Comparison of ENCODE assay signal across 8 cellular contexts in the genomic region with DNA sequence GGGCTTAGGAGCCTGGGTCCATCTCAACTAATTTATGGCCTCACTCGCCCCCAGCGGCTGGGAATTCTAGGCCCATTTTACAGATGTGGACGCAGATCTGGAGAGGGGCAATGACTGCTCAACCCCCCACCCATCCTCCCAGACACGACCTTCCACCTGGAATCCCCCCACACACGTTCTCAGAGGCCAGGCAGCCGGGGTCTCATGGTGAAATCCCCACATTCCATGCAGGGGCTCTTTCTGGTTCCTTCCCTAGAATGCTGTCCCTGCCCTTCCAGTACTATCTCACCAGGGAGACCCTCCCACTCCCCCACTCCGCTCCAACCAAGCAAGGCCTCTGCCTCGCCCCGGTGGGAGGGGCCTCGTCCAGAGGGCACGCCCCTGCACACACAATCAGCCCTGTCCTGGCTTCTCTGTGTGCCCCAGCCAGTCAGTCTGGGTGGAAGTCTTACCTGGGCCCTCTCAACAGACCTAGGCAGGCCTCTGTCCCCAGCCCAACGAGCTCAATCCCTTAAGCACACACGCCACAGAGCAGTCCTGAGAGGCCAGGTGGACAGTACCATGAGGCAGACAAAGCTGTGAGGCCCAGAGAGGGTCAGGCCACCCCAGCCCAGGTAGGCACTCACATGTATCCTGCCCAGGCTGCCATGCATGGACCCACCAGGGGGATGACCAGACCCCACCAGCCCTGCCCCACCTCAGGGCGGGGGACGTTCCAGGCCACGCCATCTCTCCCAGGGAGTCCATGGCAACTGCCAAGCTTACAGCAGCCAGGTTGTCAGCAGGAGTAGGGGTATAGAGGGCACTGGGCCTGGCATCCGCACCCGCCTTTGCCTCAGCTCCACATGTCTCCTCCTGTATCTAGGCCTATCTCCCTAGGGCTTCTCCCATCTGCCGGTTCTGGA. TPM values are rescaled to one million over a fixed set of nuclear protein-coding genes. Genes with fewer than 3 reads are reported as not detected.
DNase-seq lines count a peak whose midpoint lies in the region; ATAC-seq and TF ChIP-seq lines count a peak whose summit lies in the region.

No MANE protein-coding gene starts in this region.

- H3K27me3 ChIP-seq in PC-3 (ENCODE audit: low read length) = no peaks in the 10 kb centered on the region
- H3K27me3 ChIP-seq in dorsolateral prefrontal cortex = no peaks in the 10 kb centered on the region

- no peaks in the 10 kb centered on the region for H3F3A ChIP-seq in PC-3 (ENCODE audit: low read length, unreplicated experiment)

- H3K9me2 ChIP-seq in PC-3 (replicated peaks; ENCODE audit: low read length) = no peaks in the 10 kb centered on the region

- ATAC-seq in PC-3 = no peak
- no peak for ATAC-seq in natural killer cell treated with Interleukin-12 subunit alpha and Interleukin-12 subunit beta and Interleukin-15 and Interleukin-18, amount 100 ng/mL, for 72 hours
- no peak for ATAC-seq in HG03520 (IDR thresholded peaks at IDR 0.05; ENCODE audit: unreplicated experiment)

- POLR2A ChIA-PET in PC-3 (lab: Charles Lee; ENCODE audit: unreplicated experiment) = no interaction called here

- peak overlapping the region; percentile 86 for H3K4me3 Mint-ChIP-seq in natural killer cell treated with Interleukin-12 subunit alpha and Interleukin-12 subunit beta and Interleukin-15 and Interleukin-18, amount 100 ng/mL, for 72 hours

- H3K36me3 Mint-ChIP-seq in natural killer cell treated with Interleukin-12 subunit alpha and Interleukin-12 subunit beta and Interleukin-15 and Interleukin-18, amount 100 ng/mL, for 72 hours = no peaks in the 10 kb centered on the region

- no peaks in the 10 kb centered on the region for H3K27me3 Mint-ChIP-seq in natural killer cell treated with Interleukin-12 subunit alpha and Interleukin-12 subunit beta and Interleukin-15 and Interleukin-18, amount 100 ng/mL, for 72 hours

- CTCF ChIA-PET in PC-3 (lab: Charles Lee) = interaction anchor here (0.6 kb wide), 1 partner anchor 84 kb away, joined by 4 read pairs; no protein-coding TSS in a partner anchor

- intact Hi-C loops in PC-3 (cut with micrococcal nuclease) = no loop called here
- intact Hi-C loops in dorsolateral prefrontal cortex (cut with DNase I) = loop anchor here in 1 of 2 donors (10.0 kb wide), 1 partner anchor 546 kb away; a partner anchor contains a TSS

- H4K20me1 ChIP-seq in PC-3 (ENCODE audit: low read length) = no peaks in the 10 kb centered on the region

- H3K4me1 ChIP-seq in PC-3 (ENCODE audit: insufficient read depth, low read length) = peaks cover 22% of the 10 kb centered on the region

- peaks cover 6% of the 10 kb centered on the region; the same call in 1 of the 2 replicates for H3K79me2 ChIP-seq in PC-3 (ENCODE audit: low read length)

- in situ Hi-C loops in GM13977 (cut with MboI; ENCODE audit: low pct_unique_long_range_greater_than_20kb, low sequenced_read_pairs, unreplicated experiment) = no loop called here

- TF ChIP-seq CTCF in GM13977 (IDR thresholded peaks at IDR 0.05; ENCODE audit: extremely low read depth, insufficient read depth, missing control alignments) (no peak), PC-3 (conservative IDR thresholded peaks at IDR 0.05; ENCODE audit: low read depth, low read length) (no peak), dorsolateral prefrontal cortex (IDR thresholded peaks at IDR 0.05 in 54 of 56, conservative IDR thresholded peaks at IDR 0.05 in 2 of 56; ENCODE audit: low read depth in 1 of 56, partially characterized antibody in 56 of 56) (no peak)

- H3K36me3 ChIP-seq in PC-3 (ENCODE audit: low read depth, low read length) = no peaks in the 10 kb centered on the region

- peak overlapping the region; percentile 82; the same call in 1 of the 2 replicates for H2AFZ ChIP-seq in PC-3 (ENCODE audit: low read length)

- H3K9ac ChIP-seq in PC-3 (ENCODE audit: low read length) = no peak overlapping the region

- H3K4me1 Mint-ChIP-seq in natural killer cell treated with Interleukin-12 subunit alpha and Interleukin-12 subunit beta and Interleukin-15 and Interleukin-18, amount 100 ng/mL, for 72 hours (ENCODE audit: low read depth in 2 of 2) = peaks cover 5 to 15% of the 10 kb centered on the region in 2 donors

- H3K27ac ChIP-seq in PC-3 (ENCODE audit: low read length) = no peak overlapping the region
- H3K27ac ChIP-seq in dorsolateral prefrontal cortex = peak overlapping the region in 13 of 59 donors; percentile 55 to 86 (median 74)

- DNase-seq in GM13977 (ENCODE audit: low spot score) (peak; percentile 44), PC-3 (peak; percentile 42), dorsolateral prefrontal cortex (no peak), dermis blood vessel endothelial cell (no peak), NOMO-1 treated with dmso at 0.1 percent for 144 hours (lab: John Stamatoyannopoulos, UW; ENCODE audit: unreplicated experiment) (no peak), cerebellum (ENCODE audit: low spot score) (no peak)
- DNase-seq in natural killer cell treated with Interleukin-12 subunit alpha and Interleukin-12 subunit beta and Interleukin-15 and Interleukin-18, amount 100 ng/mL, for 72 hours (ENCODE audit: low spot score) = no peak

- H3K27ac Mint-ChIP-seq in natural killer cell treated with Interleukin-12 subunit alpha and Interleukin-12 subunit beta and Interleukin-15 and Interleukin-18, amount 100 ng/mL, for 72 hours = peak overlapping the region in 1 of 2 donors; percentile 23

- H3K9me3 ChIP-seq in PC-3 (ENCODE audit: low read length) = no peaks in the 10 kb centered on the region

- H3K9me3 Mint-ChIP-seq in natural killer cell treated with Interleukin-12 subunit alpha and Interleukin-12 subunit beta and Interleukin-15 and Interleukin-18, amount 100 ng/mL, for 72 hours = no peaks in the 10 kb centered on the region

- H3K4me2 ChIP-seq in PC-3 (ENCODE audit: low read length) = peak overlapping the region; percentile 92

- peak overlapping the region; percentile 76; the same call in 1 of the 2 replicates for H3K4me3 ChIP-seq in PC-3 (ENCODE audit: low read length)
- peak overlapping the region in 48 of 59 donors; percentile 47 to 83 (median 72) for H3K4me3 ChIP-seq in dorsolateral prefrontal cortex

- no TSS peak for BruUV-seq in PC-3 (replicated peaks; lab: Mats Ljungman, UMichigan)

RNA-seq across cellular contexts. Expression of a gene that starts 1.3 kb away (rescaled TPM):
- 52.6 and 87.6 TPM in 2 replicates for total RNA-seq in PC-3 (2014; rRNA removed)
- total RNA-seq in dorsolateral prefrontal cortex = 100 to 1,000 TPM in 1 of 120 experiments, 10 to 100 TPM in 119; 20.1 to 115 (median 36.3) TPM
- total RNA-seq in natural killer cell treated with Interleukin-12 subunit alpha and Interleukin-12 subunit beta and Interleukin-15 and Interleukin-18, amount 100 ng/mL, for 72 hours = 10 to 100 TPM in 1 of 2 donors, 1 to 10 TPM in 1; 7.9 to 12.7 TPM
- total RNA-seq in dermis blood vessel endothelial cell = 20.3 and 24.2 TPM in 2 replicates
- 7.3 TPM for total RNA-seq in cerebellum

Comparison
In these comparisons a context has a peak if more than half of its experiments do, and no peak if none do; other contexts are left out.
1. DNase-seq: peak in GM13977 (single experiment) and PC-3 (single experiment); none in dorsolateral prefrontal cortex (0 of 10), natural killer cell treated with Interleukin-12 subunit alpha and Interleukin-12 subunit beta and Interleukin-15 and Interleukin-18, amount 100 ng/mL, for 72 hours (single experiment), dermis blood vessel endothelial cell (single experiment), NOMO-1 treated with dmso at 0.1 percent for 144 hours (single experiment) and cerebellum (single experiment).